Comparison of ENCODE assay signal across 1 cellular context in the genomic region with DNA sequence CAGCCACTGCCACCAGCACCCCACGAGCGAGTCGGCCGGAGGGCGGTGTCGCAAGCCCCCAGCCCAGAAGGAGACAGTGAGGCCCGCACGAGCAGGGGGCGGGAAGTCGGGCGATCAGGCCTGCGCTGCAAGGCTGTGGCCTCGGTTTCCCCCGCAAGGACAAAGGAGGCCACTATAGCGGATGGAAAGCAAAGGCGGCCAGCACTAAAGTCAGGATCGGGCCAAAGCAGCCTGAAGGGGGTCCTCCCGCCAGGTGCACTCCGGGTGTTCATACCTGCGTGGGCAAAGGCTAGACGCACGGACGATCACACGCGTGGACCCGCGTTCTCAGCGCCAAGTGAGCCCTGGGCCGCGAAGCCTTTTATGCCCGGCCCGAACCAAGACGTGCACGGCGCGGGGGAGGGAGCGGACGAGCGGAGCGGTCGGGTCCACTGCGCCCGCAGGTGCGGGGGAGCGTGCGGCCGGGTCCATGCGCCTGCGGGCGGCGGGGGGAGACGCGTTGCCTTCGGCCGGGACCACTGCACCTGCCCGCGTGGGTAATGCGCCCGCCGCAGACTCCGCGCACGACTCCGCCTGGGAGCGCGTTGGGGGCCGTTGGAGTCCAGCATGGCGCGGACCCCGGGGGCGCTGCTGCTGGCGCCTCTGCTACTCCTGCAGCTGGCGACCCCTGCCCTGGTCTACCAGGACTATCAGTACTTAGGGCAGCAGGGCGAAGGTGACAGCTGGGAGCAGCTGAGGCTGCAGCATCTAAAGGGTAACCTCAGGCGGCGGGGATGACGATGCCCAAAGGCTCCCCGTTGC.
TF ChIP-seq lines count a peak whose summit lies in the region.

PRDX2 (minus strand) TSS at position 335 of the 801 bp plus-strand sequence. CDS start 539 bp downstream, outside the sequence.
THSD8 (plus strand) TSS at position 604 of the 801 bp plus-strand sequence; CDS start at position 607, 3 bp downstream.

TF ChIP-seq in SK-N-SH, 30 proteins besides CTCF, POLR2A, EP300 and RAD21 (continued from another document):
- TF ChIP-seq REST (IDR thresholded peaks at IDR 0.05; ENCODE audit: low read depth, low read length) = no peak
- TF ChIP-seq GABPA (IDR thresholded peaks at IDR 0.05; ENCODE audit: low read depth) = no peak
- no peak for TF ChIP-seq EZH2phosphoT487 (IDR thresholded peaks at IDR 0.05; ENCODE audit: borderline replicate concordance, low read depth)
- no peak for TF ChIP-seq TEAD4 (IDR thresholded peaks at IDR 0.05; ENCODE audit: borderline replicate concordance, insufficient read depth)
- no peak for TF ChIP-seq IRF3 (IDR thresholded peaks at IDR 0.05; ENCODE audit: low read depth, low read length)
- TF ChIP-seq, protein P1, sequence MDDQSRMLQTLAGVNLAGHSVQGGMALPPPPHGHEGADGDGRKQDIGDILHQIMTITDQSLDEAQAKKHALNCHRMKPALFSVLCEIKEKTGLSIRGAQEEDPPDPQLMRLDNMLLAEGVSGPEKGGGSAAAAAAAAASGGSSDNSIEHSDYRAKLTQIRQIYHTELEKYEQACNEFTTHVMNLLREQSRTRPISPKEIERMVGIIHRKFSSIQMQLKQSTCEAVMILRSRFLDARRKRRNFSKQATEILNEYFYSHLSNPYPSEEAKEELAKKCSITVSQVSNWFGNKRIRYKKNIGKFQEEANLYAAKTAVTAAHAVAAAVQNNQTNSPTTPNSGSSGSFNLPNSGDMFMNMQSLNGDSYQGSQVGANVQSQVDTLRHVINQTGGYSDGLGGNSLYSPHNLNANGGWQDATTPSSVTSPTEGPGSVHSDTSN (IDR thresholded peaks at IDR 0.05) = no peak
- TF ChIP-seq NRF1 (IDR thresholded peaks at IDR 0.05; ENCODE audit: low read depth, low read length) = no peak
- TF ChIP-seq GATA2 (CRISPR knock-in tag; IDR thresholded peaks at IDR 0.05) = no peak
- TF ChIP-seq JUND (IDR thresholded peaks at IDR 0.05) = no peak; the same call in 1 of the 2 replicates
- TF ChIP-seq TAF1 (IDR thresholded peaks at IDR 0.05; ENCODE audit: borderline replicate concordance, low read depth, low read length) = peak; percentile 74; the same call in 1 of the 2 replicates
- peak; percentile 39 for TF ChIP-seq CHD2 (IDR thresholded peaks at IDR 0.05; ENCODE audit: low read length, partially characterized antibody)
- TF ChIP-seq MEF2A (IDR thresholded peaks at IDR 0.05; ENCODE audit: borderline replicate concordance, low read depth) = no peak
- TF ChIP-seq, protein P2, sequence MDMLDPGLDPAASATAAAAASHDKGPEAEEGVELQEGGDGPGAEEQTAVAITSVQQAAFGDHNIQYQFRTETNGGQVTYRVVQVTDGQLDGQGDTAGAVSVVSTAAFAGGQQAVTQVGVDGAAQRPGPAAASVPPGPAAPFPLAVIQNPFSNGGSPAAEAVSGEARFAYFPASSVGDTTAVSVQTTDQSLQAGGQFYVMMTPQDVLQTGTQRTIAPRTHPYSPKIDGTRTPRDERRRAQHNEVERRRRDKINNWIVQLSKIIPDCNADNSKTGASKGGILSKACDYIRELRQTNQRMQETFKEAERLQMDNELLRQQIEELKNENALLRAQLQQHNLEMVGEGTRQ (IDR thresholded peaks at IDR 0.05; ENCODE audit: borderline replicate concordance, low read depth, low read length) = no peak
- TF ChIP-seq FOXJ3 (CRISPR knock-in tag; IDR thresholded peaks at IDR 0.05) = no peak
- TF ChIP-seq POLR2AphosphoS5 (IDR thresholded peaks at IDR 0.05; ENCODE audit: low read depth, low read length) = peak; percentile 97
- peak; percentile 28; the same call in 1 of the 2 replicates for TF ChIP-seq SIN3A (IDR thresholded peaks at IDR 0.05; ENCODE audit: borderline replicate concordance, low read depth, low read length)
